Comparison of ENCODE assay signal across 19 cellular contexts in the genomic region with DNA sequence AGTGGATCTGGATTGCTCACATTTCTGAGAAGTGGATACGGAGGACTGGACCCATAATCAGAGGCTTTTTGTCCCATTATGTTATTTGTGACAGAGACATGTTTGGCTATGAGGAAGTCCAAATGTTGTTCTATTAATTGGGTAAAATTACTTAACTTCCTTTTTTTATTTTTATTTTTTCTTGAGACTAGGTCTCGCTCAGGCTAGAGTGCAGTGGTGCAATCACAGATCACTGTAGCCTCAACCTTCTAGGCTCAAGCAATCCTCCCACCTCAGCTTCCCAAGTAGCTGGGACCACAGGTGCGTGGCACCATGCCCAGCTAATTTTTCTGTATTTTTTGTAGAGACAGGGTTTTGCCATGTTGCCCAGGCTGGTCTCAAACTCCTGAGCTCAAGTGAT.
"Had no signal": no experiment of that assay in that cellular context is flagged by ENCODE, and none has a peak within 500 bp of the region (broad histone marks: within the 10 kb centered on the region; RNA-seq: fewer than 3 reads in every experiment).

No MANE protein-coding gene starts in this region.

- DNase-seq: activated CD4-positive, alpha-beta T cell treated with anti-CD3 and anti-CD28 coated beads, Interleukin-2, amount 50 U/mL, for 48 hours; activated CD4-positive, CD25-positive, alpha-beta regulatory T cell treated with anti-CD3 and anti-CD28 coated beads, Interleukin-2, amount 50 U/mL, for 72 hours; activated CD8-positive, alpha-beta memory T cell treated with anti-CD3 and anti-CD28 coated beads, Interleukin-2, amount 10 ng/mL, durations not matched to agents 7 days and 5 days; activated effector memory CD4-positive, alpha-beta T cell treated with anti-CD3 and anti-CD28 coated beads, Interleukin-2, amount 50 U/mL, for 16 hours; activated naive CD8-positive, alpha-beta T cell treated with anti-CD3 and anti-CD28 coated beads for 36 hours; activated T-cell treated with anti-CD3 and anti-CD28 coated beads, Interleukin-2, amount 50 U/mL, for 24 hours; brain microvascular endothelial cell; cerebellar nuclear complex; dermis blood vessel endothelial cell; endodermal cell; erythroblast; kidney; left ventricle myocardium superior; stimulated activated CD4-positive, alpha-beta T cell treated with anti-CD3 and anti-CD28 coated beads, Interleukin-4, amount 100 ng/mL, for 4 hours; thyroid gland had no signal

- H3K27ac ChIP-seq: brain microvascular endothelial cell, hepatocyte, parathyroid adenoma, thyroid gland, vagina had no signal

- H3K27me3 Mint-ChIP-seq: activated CD8-positive, alpha-beta memory T cell treated with anti-CD3 and anti-CD28 coated beads, Interleukin-2, amount 10 ng/mL, durations not matched to agents 7 days and 5 days; activated naive CD8-positive, alpha-beta T cell treated with anti-CD3 and anti-CD28 coated beads for 36 hours; activated T-cell treated with anti-CD3 and anti-CD28 coated beads, Interleukin-2, amount 50 U/mL, for 24 hours had no signal

- H3K9me3 Mint-ChIP-seq: activated naive CD8-positive, alpha-beta T cell treated with anti-CD3 and anti-CD28 coated beads for 36 hours; activated T-cell treated with anti-CD3 and anti-CD28 coated beads, Interleukin-2, amount 50 U/mL, for 24 hours; endodermal cell; neural crest cell had no signal

- H3K27me3 ChIP-seq: brain microvascular endothelial cell, hepatocyte, thyroid gland, vagina had no signal

- H3K4me3 Mint-ChIP-seq: activated CD8-positive, alpha-beta memory T cell treated with anti-CD3 and anti-CD28 coated beads, Interleukin-2, amount 10 ng/mL, durations not matched to agents 7 days and 5 days; activated naive CD8-positive, alpha-beta T cell treated with anti-CD3 and anti-CD28 coated beads for 36 hours; activated T-cell treated with anti-CD3 and anti-CD28 coated beads, Interleukin-2, amount 50 U/mL, for 24 hours; endodermal cell; neural crest cell had no signal

- H3K4me1 Mint-ChIP-seq: activated CD8-positive, alpha-beta memory T cell treated with anti-CD3 and anti-CD28 coated beads, Interleukin-2, amount 10 ng/mL, durations not matched to agents 7 days and 5 days; activated naive CD8-positive, alpha-beta T cell treated with anti-CD3 and anti-CD28 coated beads for 36 hours; endodermal cell; neural crest cell had no signal

- H3K9me3 ChIP-seq: thyroid gland, vagina had no signal

- H3K36me3 Mint-ChIP-seq: activated CD8-positive, alpha-beta memory T cell treated with anti-CD3 and anti-CD28 coated beads, Interleukin-2, amount 10 ng/mL, durations not matched to agents 7 days and 5 days had no signal

- H3K4me1 ChIP-seq: parathyroid adenoma, thyroid gland, vagina had no signal

- H2AFZ ChIP-seq: hepatocyte, parathyroid adenoma had no signal

- H3K27ac Mint-ChIP-seq: activated CD8-positive, alpha-beta memory T cell treated with anti-CD3 and anti-CD28 coated beads, Interleukin-2, amount 10 ng/mL, durations not matched to agents 7 days and 5 days; activated naive CD8-positive, alpha-beta T cell treated with anti-CD3 and anti-CD28 coated beads for 36 hours; activated T-cell treated with anti-CD3 and anti-CD28 coated beads, Interleukin-2, amount 50 U/mL, for 24 hours; endodermal cell had no signal

- H3K36me3 ChIP-seq: thyroid gland had no signal

- H3K4me3 ChIP-seq: hepatocyte, thyroid gland, vagina had no signal

- H3K79me2 ChIP-seq: hepatocyte, parathyroid adenoma had no signal

- H3K9ac ChIP-seq: parathyroid adenoma had no signal

- ATAC-seq: activated CD8-positive, alpha-beta memory T cell treated with anti-CD3 and anti-CD28 coated beads, Interleukin-2, amount 10 ng/mL, durations not matched to agents 7 days and 5 days; left ventricle myocardium superior had no signal

- H3K4me2 ChIP-seq: hepatocyte had no signal
